Comparison of ENCODE assay signal across 8 cellular contexts in genomic region chr6:24721461-24722215, GRCh38. TPM values are rescaled to one million over a fixed set of nuclear protein-coding genes. Genes with fewer than 3 reads are reported as not detected.
DNase-seq lines count a peak whose midpoint lies in the region; ATAC-seq and TF ChIP-seq lines count a peak whose summit lies in the region.

No MANE protein-coding gene starts in this region.

- DNase-seq in OCI-LY7 (ENCODE audit: low spot score) (no peak), thoracic aorta (ENCODE audit: low spot score) (peak; percentile 78), NCI-H1694 treated with DMSO at 0.1 percent for 48 hours (lab: John Stamatoyannopoulos, UW) (no peak)
- DNase-seq in central memory CD8-positive, alpha-beta T cell (ENCODE audit: low spot score in 2 of 2) = no peak

- ATAC-seq in GM18867 (IDR thresholded peaks at IDR 0.05; ENCODE audit: unreplicated experiment) = peak; percentile 53
- peak; percentile 54 for ATAC-seq in HG02973 (IDR thresholded peaks at IDR 0.05; ENCODE audit: unreplicated experiment)
- ATAC-seq in central memory CD8-positive, alpha-beta T cell (replicated peaks; ENCODE audit: extremely low read depth, poor library complexity, severe bottlenecking) = peak; percentile 69
- ATAC-seq in thoracic aorta (ENCODE audit: insufficient number of reproducible peaks, low FRiP score, low read depth) = peak; percentile 42

- H3K9me2 ChIP-seq in OCI-LY7 (ENCODE audit: insufficient read depth, low read length) = no peaks in the 10 kb centered on the region

- peak overlapping the region; percentile 50 to 74 (median 60) for H3K4me3 ChIP-seq in BLaER1 treated with 17β-estradiol and CSF1 and Interleukin-3, amounts not matched to agents 10 nM and 100 nM
- H3K4me3 ChIP-seq in OCI-LY7 (ENCODE audit: low read depth, low read length, poor library complexity, severe bottlenecking) (peak overlapping the region; percentile 70), liver (ENCODE audit: low read depth in 1 of 3, low read length in 3 of 3) (peak overlapping the region; percentile 45 to 92 (median 75)), thoracic aorta (peak overlapping the region; percentile 98)

- 3% methylated on average over 26 of the region's 26 CpGs for WGBS in liver

- peaks cover 39% of the 10 kb centered on the region for H3K79me2 ChIP-seq in OCI-LY7 (ENCODE audit: insufficient read depth, low read depth, low read length)

- peak overlapping the region; percentile 96 to 100 (median 99) for H3K9ac ChIP-seq in BLaER1 treated with 17β-estradiol and CSF1 and Interleukin-3, amounts not matched to agents 10 nM and 100 nM
- peak overlapping the region; percentile 93 to 99 for H3K9ac ChIP-seq in liver (ENCODE audit: low read depth in 1 of 2, low read length in 2 of 2)

- TF ChIP-seq CTCF in OCI-LY7 (conservative IDR thresholded peaks at IDR 0.05; ENCODE audit: low read length) (no peak), liver (IDR thresholded peaks at IDR 0.05; ENCODE audit: low read depth, low read length, missing input control) (no peak), thoracic aorta (IDR thresholded peaks at IDR 0.05) (no peak)

- H3K9me3 Mint-ChIP-seq in central memory CD8-positive, alpha-beta T cell = no peaks in the 10 kb centered on the region

- CTCF ChIA-PET in OCI-LY7 (lab: Charles Lee; ENCODE audit: unreplicated experiment) = no interaction called here

- TSS peak; percentile 98 for BruUV-seq in OCI-LY7 (replicated peaks; lab: Mats Ljungman, UMichigan)

- intact Hi-C loops in OCI-LY7 (cut with micrococcal nuclease; ENCODE audit: unreplicated experiment) = loop anchor here (2.0 kb wide), 2 partner anchors 53 to 55 kb away; partner anchors contain the start of genes ACOT13, GMNN and TDP2

- peaks cover 25 to 31% (median 28%) of the 10 kb centered on the region in 11 experiments for H4K20me1 ChIP-seq in BLaER1 treated with 17β-estradiol and CSF1 and Interleukin-3, amounts not matched to agents 10 nM and 100 nM
- H4K20me1 ChIP-seq in OCI-LY7 (ENCODE audit: insufficient read depth, low read length) = peaks cover 29% of the 10 kb centered on the region

- TF ChIP-seq RAD21 in liver (IDR thresholded peaks at IDR 0.05) = no peak

- H3K27me3 ChIP-seq in BLaER1 treated with 17β-estradiol and CSF1 and Interleukin-3, amounts not matched to agents 10 nM and 100 nM = no peaks in the 10 kb centered on the region
- no peaks in the 10 kb centered on the region for H3K27me3 ChIP-seq in liver (ENCODE audit: control insufficient read depth in 4 of 4, insufficient read depth in 4 of 4, low read length in 3 of 4)
- H3K27me3 ChIP-seq in thoracic aorta (replicated peaks; ENCODE audit: insufficient read depth) = no peaks in the 10 kb centered on the region

- peak overlapping the region; percentile 99 for H3K4me3 Mint-ChIP-seq in central memory CD8-positive, alpha-beta T cell

- H3K27me3 Mint-ChIP-seq in central memory CD8-positive, alpha-beta T cell = peaks cover 10% of the 10 kb centered on the region

- peak overlapping the region; percentile 62 for H2AFZ ChIP-seq in OCI-LY7 (ENCODE audit: low read length)

- H3K36me3 Mint-ChIP-seq in central memory CD8-positive, alpha-beta T cell (ENCODE audit: insufficient read depth) = peaks cover 43% of the 10 kb centered on the region

- peak overlapping the region; percentile 54 to 79 (median 73) for H3K4me2 ChIP-seq in BLaER1 treated with 17β-estradiol and CSF1 and Interleukin-3, amounts not matched to agents 10 nM and 100 nM
- peak overlapping the region; percentile 92 for H3K4me2 ChIP-seq in OCI-LY7 (ENCODE audit: low read length)

- H3K9me3 ChIP-seq in BLaER1 treated with 17β-estradiol and CSF1 and Interleukin-3, amounts not matched to agents 10 nM and 100 nM (replicated peaks in 1 of 11) = peaks cover 0 to 4% (median 0%) of the 10 kb centered on the region in 11 experiments; a peak in 2 of 22 replicates
- no peaks in the 10 kb centered on the region for H3K9me3 ChIP-seq in OCI-LY7 (ENCODE audit: low read length)
- H3K9me3 ChIP-seq in liver (ENCODE audit: control insufficient read depth in 4 of 4, low read length in 3 of 4) = no peaks in the 10 kb centered on the region
- H3K9me3 ChIP-seq in thoracic aorta = no peaks in the 10 kb centered on the region

- peak overlapping the region; percentile 96 to 100 (median 99) for H3K27ac ChIP-seq in BLaER1 treated with 17β-estradiol and CSF1 and Interleukin-3, amounts not matched to agents 10 nM and 100 nM
- H3K27ac ChIP-seq in OCI-LY7 (ENCODE audit: low read depth, low read length, poor library complexity, severe bottlenecking) (peak overlapping the region; percentile 84), liver (ENCODE audit: low read depth in 1 of 2, low read length in 2 of 2) (peak overlapping the region; percentile 99 to 100), thoracic aorta (peak overlapping the region; percentile 100)

- peaks cover 15 to 25% (median 23%) of the 10 kb centered on the region in 11 experiments; a peak in 20 of 22 replicates for H3K36me3 ChIP-seq in BLaER1 treated with 17β-estradiol and CSF1 and Interleukin-3, amounts not matched to agents 10 nM and 100 nM
- H3K36me3 ChIP-seq in OCI-LY7 (ENCODE audit: insufficient read depth, low read length) = peaks cover 31% of the 10 kb centered on the region
- H3K36me3 ChIP-seq in liver (ENCODE audit: control insufficient read depth in 4 of 4, insufficient read depth in 3 of 4, low read depth in 1 of 4, low read length in 3 of 4) = peaks cover 0 to 1% (median 0%) of the 10 kb centered on the region in 4 donors
- peaks cover 4% of the 10 kb centered on the region for H3K36me3 ChIP-seq in thoracic aorta

- POLR2A ChIA-PET in OCI-LY7 (lab: Charles Lee) = interaction anchor here (0.6 to 1.8 kb wide), 11 partner anchors 8 to 198 kb away, joined by 3 to 11 read pairs (median 3); no protein-coding TSS in a partner anchor

- peaks cover 16 to 31% (median 29%) of the 10 kb centered on the region in 10 experiments for H3K4me1 ChIP-seq in BLaER1 treated with 17β-estradiol and CSF1 and Interleukin-3, amounts not matched to agents 10 nM and 100 nM
- H3K4me1 ChIP-seq in OCI-LY7 (ENCODE audit: insufficient read depth, low read length, poor library complexity, severe bottlenecking) = peaks cover 23% of the 10 kb centered on the region
- H3K4me1 ChIP-seq in liver (ENCODE audit: control insufficient read depth in 4 of 4, insufficient read depth in 4 of 4, low read length in 3 of 4) = peaks cover under 1 to 29% (median 15%) of the 10 kb centered on the region in 4 donors
- H3K4me1 ChIP-seq in thoracic aorta (ENCODE audit: control insufficient read depth in 1 of 2, low read depth in 2 of 2) = peaks cover 12 to 13% of the 10 kb centered on the region in 2 donors

- peak overlapping the region; percentile 100 for H3K27ac Mint-ChIP-seq in central memory CD8-positive, alpha-beta T cell (ENCODE audit: low read depth)

- peaks cover 45% of the 10 kb centered on the region for H3K4me1 Mint-ChIP-seq in central memory CD8-positive, alpha-beta T cell

TF ChIP-seq in liver, 16 proteins besides CTCF, POLR2A, EP300 and RAD21 (continues in another document):
- TF ChIP-seq FOXA2 (IDR thresholded peaks at IDR 0.05) (no peak), ZBTB33 (IDR thresholded peaks at IDR 0.05) (no peak), EGR1 (IDR thresholded peaks at IDR 0.05; ENCODE audit: low read depth in 2 of 2) (no peak), MAX (IDR thresholded peaks at IDR 0.05) (peak; percentile 99), FOXA1 (IDR thresholded peaks at IDR 0.05) (no peak), RXRA (IDR thresholded peaks at IDR 0.05) (no peak), TAF1 (conservative IDR thresholded peaks at IDR 0.05) (peak; percentile 88), ATF3 (IDR thresholded peaks at IDR 0.05) (no peak), NR2F2 (IDR thresholded peaks at IDR 0.05) (peak; percentile 32), HNF4A (conservative IDR thresholded peaks at IDR 0.05) (peak; percentile 34 to 49), GABPA (IDR thresholded peaks at IDR 0.05 in 1 of 2, conservative IDR thresholded peaks at IDR 0.05 in 1 of 2) (no peak), HNF4G (IDR thresholded peaks at IDR 0.05) (peak; percentile 18), SP1 (IDR thresholded peaks at IDR 0.05) (peak; percentile 35)

RNA-seq across cellular contexts. Expression of gene C6orf62, which starts 2.7 kb away (rescaled TPM):
- total RNA-seq in OCI-LY7 (2014; rRNA removed; shearing (Covaris generic)) = 36.6 and 42.3 TPM in 2 replicates
- total RNA-seq in OCI-LY7 (2022) (77.4 and 81.2 TPM in 2 replicates), liver (10 to 100 TPM; 50.0 to 58.6 TPM), thoracic aorta (10 to 100 TPM; 37.6 to 72.2 TPM)
- 10 to 100 TPM; 29.6 to 48.8 TPM for polyA plus RNA-seq in liver

RNA-seq across cellular contexts. Expression of gene GMNN, which starts 53.1 kb away (rescaled TPM):
- 101 and 130 TPM in 2 replicates for total RNA-seq in OCI-LY7 (2014; rRNA removed; shearing (Covaris generic))
- total RNA-seq in OCI-LY7 (2022) (120 and 131 TPM in 2 replicates), liver (10 to 100 TPM in 1 of 2 donors, 1 to 10 TPM in 1; 8.4 to 34.9 TPM), thoracic aorta (1 to 10 TPM; 5.4 to 6.8 TPM)
- polyA plus RNA-seq in liver = 10 to 100 TPM in 1 of 2 donors, 1 to 10 TPM in 1; 8.6 to 13.5 TPM

RNA-seq across cellular contexts. Expression of gene ACOT13, which starts 54.8 kb away (rescaled TPM):
- total RNA-seq in OCI-LY7 (2014; rRNA removed; shearing (Covaris generic)) = 4.1 and 6.7 TPM in 2 replicates
- total RNA-seq in OCI-LY7 (2022) (16.4 and 19.0 TPM in 2 replicates), liver (10 to 100 TPM in 1 of 2 donors, 1 to 10 TPM in 1; 9.9 to 21.8 TPM), thoracic aorta (1 to 10 TPM; 2.5 to 5.8 TPM)
- polyA plus RNA-seq in liver = 10 to 100 TPM; 20.7 to 90.0 TPM

RNA-seq across cellular contexts. Expression of gene TDP2, which starts 54.9 kb away (rescaled TPM):
- total RNA-seq in OCI-LY7 (2014; rRNA removed; shearing (Covaris generic)) = 22.5 and 27.2 TPM in 2 replicates
- total RNA-seq in OCI-LY7 (2022) (39.4 and 39.6 TPM in 2 replicates), liver (10 to 100 TPM; 17.9 to 24.3 TPM), thoracic aorta (10 to 100 TPM; 31.1 to 40.3 TPM)
- polyA plus RNA-seq in liver = 10 to 100 TPM; 16.5 to 19.1 TPM
